Comparison of ENCODE assay signal across 20 cellular contexts in genomic region chr13:30416471-30416870, GRCh38. TPM values are rescaled to one million over a fixed set of nuclear protein-coding genes. Genes with fewer than 3 reads are reported as not detected.
DNase-seq lines count a peak whose midpoint lies in the region; ATAC-seq and TF ChIP-seq lines count a peak whose summit lies in the region.
"Had no signal": no experiment of that assay in that cellular context is flagged by ENCODE, and none has a peak within 500 bp of the region (broad histone marks: within the 10 kb centered on the region; RNA-seq: fewer than 3 reads in every experiment).

No MANE protein-coding gene starts in this region.

- H3K9me3 ChIP-seq in A673 (ENCODE audit: low read depth, low read length, poor library complexity, severe bottlenecking) (no peaks in the 10 kb centered on the region), DOHH2 (ENCODE audit: control insufficient read depth, insufficient read depth, low read length) (no peaks in the 10 kb centered on the region), Loucy (ENCODE audit: insufficient read depth, low read depth, low read length) (no peaks in the 10 kb centered on the region), SK-N-MC (ENCODE audit: low read depth, low read length) (no peaks in the 10 kb centered on the region)

- H2AFZ ChIP-seq in Loucy (ENCODE audit: low read length), result no peak overlapping the region; the same call in 1 of the 2 replicates
- H2AFZ ChIP-seq: GM23248 had no signal

- H3K9me2 ChIP-seq in DOHH2 (replicated peaks; ENCODE audit: control insufficient read depth, low read length) (no peaks in the 10 kb centered on the region), Loucy (replicated peaks; ENCODE audit: low read depth, low read length) (no peaks in the 10 kb centered on the region)

- H3K4me1 ChIP-seq in A673 (ENCODE audit: insufficient read depth, low read length, poor library complexity, severe bottlenecking) (peaks cover 43% of the 10 kb centered on the region), DOHH2 (ENCODE audit: control insufficient read depth, low read length) (peaks cover 96% of the 10 kb centered on the region), Loucy (ENCODE audit: insufficient read depth, low read length, poor library complexity, severe bottlenecking) (peaks cover 40% of the 10 kb centered on the region)

- peaks cover 47% of the 10 kb centered on the region for H3K79me2 ChIP-seq in DOHH2 (ENCODE audit: control insufficient read depth, low read length)
- no peaks in the 10 kb centered on the region for H3K79me2 ChIP-seq in Loucy (ENCODE audit: insufficient read depth, low read length)

- H3F3A ChIP-seq in DOHH2 (ENCODE audit: control insufficient read depth, insufficient read depth) (peaks cover 57% of the 10 kb centered on the region), Loucy (ENCODE audit: low read depth) (no peaks in the 10 kb centered on the region)

- intact Hi-C loops in A673 (cut with micrococcal nuclease; ENCODE audit: unreplicated experiment), result no loop called here

- BruUV-seq in A673 (replicated peaks; lab: Mats Ljungman, UMichigan), result no TSS peak

- no peak overlapping the region for H3K4me3 Mint-ChIP-seq in mesothelial cell of epicardium
- H3K4me3 Mint-ChIP-seq: CD14-positive monocyte; CD8-positive, alpha-beta T cell had no signal

- H4K20me1 ChIP-seq in DOHH2 (ENCODE audit: control insufficient read depth, insufficient read depth, low read depth, low read length) (no peaks in the 10 kb centered on the region), Loucy (ENCODE audit: insufficient read depth, low read length, poor library complexity, severe bottlenecking) (no peaks in the 10 kb centered on the region)

- H3K4me2 ChIP-seq in DOHH2 (ENCODE audit: low read length) (peak overlapping the region; percentile 81), Loucy (ENCODE audit: low read depth, low read length, poor library complexity, severe bottlenecking) (no peak overlapping the region)

- H3K27me3 Mint-ChIP-seq in mesothelial cell of epicardium (ENCODE audit: low read depth), result no peaks in the 10 kb centered on the region

- CTCF ChIA-PET in A673 (lab: Charles Lee), result no interaction called here

- ATAC-seq in GM19351 (IDR thresholded peaks at IDR 0.05; ENCODE audit: unreplicated experiment), result no peak
- ATAC-seq: CD8-positive, alpha-beta T cell; HCT116 had no signal

- no peaks in the 10 kb centered on the region for H3K9me3 Mint-ChIP-seq in mesothelial cell of epicardium
- H3K9me3 Mint-ChIP-seq: CD14-positive monocyte; CD8-positive, alpha-beta T cell had no signal

- no peaks in the 10 kb centered on the region for H3K36me3 ChIP-seq in A673 (ENCODE audit: insufficient read depth, low read length, poor library complexity, severe bottlenecking)
- peaks cover 19% of the 10 kb centered on the region for H3K36me3 ChIP-seq in DOHH2 (ENCODE audit: control insufficient read depth, low read length)
- H3K36me3 ChIP-seq in Loucy (ENCODE audit: insufficient read depth, low read length), result no peaks in the 10 kb centered on the region
- no peaks in the 10 kb centered on the region; the same call in 1 of the 2 replicates for H3K36me3 ChIP-seq in SK-N-MC (ENCODE audit: insufficient read depth, low read length)

- H3K4me1 Mint-ChIP-seq in mesothelial cell of epicardium, result peaks cover 22% of the 10 kb centered on the region

- DNase-seq in A673 (ENCODE audit: low spot score), result no peak
- no peak for DNase-seq in SK-N-MC (ENCODE audit: low read depth, low spot score)
- DNase-seq in DMS79 treated with DMSO at 0.1 percent for 48 hours (lab: John Stamatoyannopoulos, UW), result no peak
- no peak for DNase-seq in NCI-H146 (lab: John Stamatoyannopoulos, UW)
- no peak for DNase-seq in mesothelial cell of epicardium (ENCODE audit: low spot score in 2 of 2, unreplicated experiment in 2 of 2)
- DNase-seq: 8988T; ACHN; CD8-positive, alpha-beta T cell; COR-L47; DMS153; DND-41; GF-D8; GM23248; IMR-90 had no signal

- TF ChIP-seq CTCF in A673 (conservative IDR thresholded peaks at IDR 0.05; ENCODE audit: low read depth, low read length) (no peak), DOHH2 (IDR thresholded peaks at IDR 0.05; ENCODE audit: low read depth, low read length, poor library complexity, severe bottlenecking) (no peak), Loucy (conservative IDR thresholded peaks at IDR 0.05; ENCODE audit: low read length) (no peak), mesothelial cell of epicardium (IDR thresholded peaks at IDR 0.05; ENCODE audit: unreplicated experiment) (no peak)

- H3K27ac ChIP-seq in A673 (ENCODE audit: low read depth, low read length, poor library complexity, severe bottlenecking) (peak overlapping the region; percentile 40), DOHH2 (ENCODE audit: low read depth, low read length) (peak overlapping the region; percentile 99), SK-N-MC (peak overlapping the region; percentile 96)
- H3K27ac ChIP-seq: GM23248 had no signal

- H3K27me3 ChIP-seq in A673 (replicated peaks; ENCODE audit: insufficient read depth, low read depth, low read length, poor library complexity) (no peaks in the 10 kb centered on the region), DOHH2 (ENCODE audit: control insufficient read depth, low read length) (no peaks in the 10 kb centered on the region), Loucy (ENCODE audit: insufficient read depth, low read length, poor library complexity, severe bottlenecking) (no peaks in the 10 kb centered on the region)

- no peak overlapping the region for H3K27ac Mint-ChIP-seq in mesothelial cell of epicardium
- H3K27ac Mint-ChIP-seq: CD14-positive monocyte; CD8-positive, alpha-beta T cell had no signal

- H3K9ac ChIP-seq in Loucy (ENCODE audit: low read depth, low read length, poor library complexity, severe bottlenecking), result peak overlapping the region; percentile 16
- H3K9ac ChIP-seq in SK-N-MC (ENCODE audit: insufficient read length), result no peak overlapping the region
- H3K9ac ChIP-seq: GM23248 had no signal

- H3K4me3 ChIP-seq in A673 (ENCODE audit: low read depth, low read length, poor library complexity, severe bottlenecking) (no peak overlapping the region), DOHH2 (ENCODE audit: low read length) (peak overlapping the region; percentile 71), Loucy (ENCODE audit: low read length, poor library complexity, severe bottlenecking) (no peak overlapping the region), SK-N-MC (no peak overlapping the region)
- H3K4me3 ChIP-seq: GM23248 had no signal

- no peaks in the 10 kb centered on the region for H3K36me3 Mint-ChIP-seq in mesothelial cell of epicardium
- H3K36me3 Mint-ChIP-seq: CD14-positive monocyte; CD8-positive, alpha-beta T cell had no signal

- POLR2A ChIA-PET in A673 (lab: Charles Lee; ENCODE audit: low non-redundant PET), result no interaction called here

RNA-seq across cellular contexts. Expression of gene UBE2L5, which starts 5.8 kb away (rescaled TPM):
- total RNA-seq in A673 (2021), result 0.21 TPM in 1 of 2 replicates, not detected in the other
- 0.20 TPM in 1 of 3 replicates, not detected in the others for total RNA-seq in mesothelial cell of epicardium
- total RNA-seq: CD8-positive, alpha-beta T cell; GM23248; HT-29 had no signal

RNA-seq across cellular contexts. Expression of gene HMGB1, which starts 49.3 kb away (rescaled TPM):
- total RNA-seq in A673 (2021), result 1,533 and 1,602 TPM in 2 replicates
- 465 to 476 TPM (median 465 TPM) in 3 replicates for total RNA-seq in mesothelial cell of epicardium

Comparison
In these comparisons a context has a peak if more than half of its experiments do, and no peak if none do; other contexts are left out.
1. H3K27ac ChIP-seq: peak in every context shown above with its lines; median percentile 99 in DOHH2; 96 in SK-N-MC; 40 in A673.